ENCODE assay signal across 1 cellular context in the genomic region with DNA sequence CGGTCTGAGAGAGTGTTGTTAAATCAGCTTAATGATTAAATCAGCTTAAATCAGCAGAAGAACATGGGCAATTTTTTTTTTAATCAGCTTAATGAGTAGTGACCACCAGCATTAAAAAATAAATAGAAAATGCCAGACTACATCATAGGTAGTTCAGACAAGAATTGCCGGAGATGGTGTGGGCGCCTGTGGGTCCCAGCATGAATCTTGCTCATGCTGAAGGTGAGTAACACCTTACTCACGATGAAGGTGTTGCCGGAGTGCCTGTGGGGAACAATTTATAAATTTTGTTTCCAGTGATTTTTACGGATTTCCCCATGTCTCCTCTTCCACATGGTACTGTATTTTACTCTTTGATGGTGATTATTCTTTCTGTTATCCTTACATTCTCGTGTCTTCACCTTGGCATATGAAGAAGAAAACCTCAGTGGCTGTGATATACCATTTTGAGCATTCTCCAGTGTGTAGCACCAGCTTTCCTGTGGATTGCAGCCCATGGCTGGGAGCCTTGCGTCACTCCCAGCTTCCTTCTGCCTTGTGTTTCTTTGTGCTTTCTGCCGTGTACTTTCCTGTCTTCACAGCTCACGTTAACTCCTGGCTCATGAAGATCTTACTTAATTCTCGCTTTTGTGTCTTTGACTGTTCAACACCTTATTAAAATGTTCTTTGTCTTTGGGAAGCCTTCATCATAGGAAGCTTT.
TF ChIP-seq lines count a peak whose summit lies in the region.

No MANE protein-coding gene starts in this region.

TF ChIP-seq in GM12878, 131 proteins besides CTCF, POLR2A, EP300 and RAD21:
- TF ChIP-seq, protein P1, sequence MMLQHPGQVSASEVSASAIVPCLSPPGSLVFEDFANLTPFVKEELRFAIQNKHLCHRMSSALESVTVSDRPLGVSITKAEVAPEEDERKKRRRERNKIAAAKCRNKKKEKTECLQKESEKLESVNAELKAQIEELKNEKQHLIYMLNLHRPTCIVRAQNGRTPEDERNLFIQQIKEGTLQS (IDR thresholded peaks at IDR 0.05; ENCODE audit: borderline replicate concordance, extremely low read depth, low read depth, low read length): no peak
- no peak for TF ChIP-seq HDAC6 (IDR thresholded peaks at IDR 0.05; ENCODE audit: unreplicated experiment)
- TF ChIP-seq, protein P2, sequence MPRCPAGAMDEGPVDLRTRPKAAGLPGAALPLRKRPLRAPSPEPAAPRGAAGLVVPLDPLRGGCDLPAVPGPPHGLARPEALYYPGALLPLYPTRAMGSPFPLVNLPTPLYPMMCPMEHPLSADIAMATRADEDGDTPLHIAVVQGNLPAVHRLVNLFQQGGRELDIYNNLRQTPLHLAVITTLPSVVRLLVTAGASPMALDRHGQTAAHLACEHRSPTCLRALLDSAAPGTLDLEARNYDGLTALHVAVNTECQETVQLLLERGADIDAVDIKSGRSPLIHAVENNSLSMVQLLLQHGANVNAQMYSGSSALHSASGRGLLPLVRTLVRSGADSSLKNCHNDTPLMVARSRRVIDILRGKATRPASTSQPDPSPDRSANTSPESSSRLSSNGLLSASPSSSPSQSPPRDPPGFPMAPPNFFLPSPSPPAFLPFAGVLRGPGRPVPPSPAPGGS (IDR thresholded peaks at IDR 0.05; ENCODE audit: borderline replicate concordance, insufficient read depth, low read depth, low read length, poor library complexity, severe bottlenecking): peak; percentile 24
TF ChIP-seq in GM12878: peak in this region for 1.
